Comparison of ENCODE assay signal across 11 cellular contexts in genomic region chr1:155320252-155320651, GRCh38. TPM values are rescaled to one million over a fixed set of nuclear protein-coding genes. Genes with fewer than 3 reads are reported as not detected.
DNase-seq lines count a peak whose midpoint lies in the region; ATAC-seq, FAIRE-seq and TF ChIP-seq lines count a peak whose summit lies in the region.
"Had no signal": no experiment of that assay in that cellular context is flagged by ENCODE, and none has a peak within 500 bp of the region (broad histone marks: within the 10 kb centered on the region; RNA-seq: fewer than 3 reads in every experiment).

No MANE protein-coding gene starts in this region.

- H3K4me1 ChIP-seq in GM12878 (ENCODE audit: control insufficient read depth, insufficient read depth, low read length) (peaks cover 7% of the 10 kb centered on the region), left lung (peaks cover 8 to 50% of the 10 kb centered on the region in 2 donors), suprapubic skin (peaks cover 40% of the 10 kb centered on the region)

- H3K36me3 ChIP-seq in GM12878 (ENCODE audit: control insufficient read depth in 2 of 2, insufficient read depth in 2 of 2, low read length in 1 of 2) (peaks cover 7 to 20% of the 10 kb centered on the region in 2 experiments), left lung (peaks cover 0 to 43% of the 10 kb centered on the region in 2 donors), suprapubic skin (peaks cover 10% of the 10 kb centered on the region)

- H3K36me3 Mint-ChIP-seq in activated CD4-positive, alpha-beta T cell treated with anti-CD3 and anti-CD28 coated beads, Interleukin-2, amount 10 ng/mL, durations not matched to agents 7 days and 5 days (ENCODE audit: low read depth) = peaks cover 14% of the 10 kb centered on the region

- TF ChIP-seq POLR2A in GM12878 (IDR thresholded peaks at IDR 0.05; ENCODE audit: low read depth, low read length) (no peak), suprapubic skin (IDR thresholded peaks at IDR 0.05) (no peak)

- FAIRE-seq in GM12878 (lab: Jason Lieb, UNC) = no peak

- no peaks in the 10 kb centered on the region for H3K9me3 ChIP-seq in GM12878 (replicated peaks; ENCODE audit: control insufficient read depth, insufficient read depth, low read length)
- no peaks in the 10 kb centered on the region for H3K9me3 ChIP-seq in left lung
- no peaks in the 10 kb centered on the region for H3K9me3 ChIP-seq in suprapubic skin

- SMC1A ChIA-PET in GM12878 (lab: Charles Lee; ENCODE audit: uncharacterized antibody, unreplicated experiment) = interaction anchor here (1.1 to 6.8 kb wide), 3 partner anchors 8 to 69 kb away, joined by 3 to 57 read pairs (median 9); no protein-coding TSS in a partner anchor

- ATAC-seq in GM12878 (no peak), left lung (no peak)

- DNase-seq in activated CD4-positive, alpha-beta T cell treated with anti-CD3 and anti-CD28 coated beads, Interleukin-2, amount 10 ng/mL, durations not matched to agents 7 days and 5 days = peak; percentile 19
- no peak for DNase-seq in activated CD4-positive, alpha-beta T cell treated with anti-CD3 and anti-CD28 coated beads for 1 hour
- DNase-seq in GM12878 (ENCODE audit: low read depth, low spot score) = no peak
- DNase-seq in left lung = no peak
- DNase-seq in suprapubic skin (ENCODE audit: low spot score in 2 of 2) = no peak
- DNase-seq in NCI-H187 (lab: John Stamatoyannopoulos, UW) = no peak
- DNase-seq in NCI-H128 (lab: John Stamatoyannopoulos, UW; ENCODE audit: unreplicated experiment) = no peak
- no peak for DNase-seq in GM03348 (ENCODE audit: low spot score)
- DNase-seq: KBM-7 had no signal

- no TSS peak for BruUV-seq in GM12878 (replicated peaks; lab: Mats Ljungman, UMichigan)

- H3K27ac ChIP-seq in GM12878 (ENCODE audit: control insufficient read depth, insufficient read depth) (no peak overlapping the region), left lung (peak overlapping the region; percentile 3 to 97), suprapubic skin (peak overlapping the region; percentile 52)
- H3K27ac ChIP-seq: C4-2B, WERI-Rb-1 had no signal

- no peak overlapping the region for H2AFZ ChIP-seq in GM12878 (ENCODE audit: control insufficient read depth, low read depth, low read length)

- H3K27me3 ChIP-seq in GM12878 (replicated peaks in 1 of 2; ENCODE audit: control insufficient read depth in 2 of 2, insufficient read depth in 2 of 2, low read length in 1 of 2) (no peaks in the 10 kb centered on the region), left lung (no peaks in the 10 kb centered on the region), suprapubic skin (no peaks in the 10 kb centered on the region)

- in situ Hi-C loops in GM12878 (cut with MboI) = no loop called here

- peaks cover 43% of the 10 kb centered on the region for H3K4me1 Mint-ChIP-seq in activated CD4-positive, alpha-beta T cell treated with anti-CD3 and anti-CD28 coated beads, Interleukin-2, amount 10 ng/mL, durations not matched to agents 7 days and 5 days

- H3K9me3 Mint-ChIP-seq in activated CD4-positive, alpha-beta T cell treated with anti-CD3 and anti-CD28 coated beads, Interleukin-2, amount 10 ng/mL, durations not matched to agents 7 days and 5 days = no peaks in the 10 kb centered on the region

- H3K27me3 Mint-ChIP-seq in activated CD4-positive, alpha-beta T cell treated with anti-CD3 and anti-CD28 coated beads, Interleukin-2, amount 10 ng/mL, durations not matched to agents 7 days and 5 days = no peaks in the 10 kb centered on the region

- H3K4me3 Mint-ChIP-seq in activated CD4-positive, alpha-beta T cell treated with anti-CD3 and anti-CD28 coated beads, Interleukin-2, amount 10 ng/mL, durations not matched to agents 7 days and 5 days = peak overlapping the region; percentile 65

- peak overlapping the region; percentile 62 for H3K27ac Mint-ChIP-seq in activated CD4-positive, alpha-beta T cell treated with anti-CD3 and anti-CD28 coated beads, Interleukin-2, amount 10 ng/mL, durations not matched to agents 7 days and 5 days

- WGBS in GM12878 (ENCODE audit: insufficient coverage, insufficient replicate concordance, low lambda C conversion rate, missing lambda C conversion rate) = 78% methylated on average over 11 of the region's 11 CpGs
- WGBS in suprapubic skin = 21% methylated on average over 11 of the region's 11 CpGs

- intact Hi-C loops in GM12878 (cut with micrococcal nuclease; ENCODE audit: unreplicated experiment) (loop anchor here (5.0 kb wide), 1 partner anchor 272 kb away; no protein-coding TSS in a partner anchor), left lung (cut with DNase I) (loop anchor here in 1 of 2 donors (5.0 kb wide), 1 partner anchor 43 kb away; the partner anchor contains the start of gene HCN3)

- CTCF ChIA-PET in activated CD4-positive, alpha-beta T cell treated with anti-CD3 and anti-CD28 coated beads, Interleukin-2, amount 10 ng/mL, durations not matched to agents 7 days and 5 days (lab: Charles Lee) = interaction anchor here (0.6 to 5.4 kb wide), 5 partner anchors 13 to 295 kb away, joined by 3 to 60 read pairs (median 3); partner anchors contain the start of gene FDPS
- CTCF ChIA-PET in GM12878 (lab: Yijun Ruan, JAX) = interaction anchor here (1.5 to 9.6 kb wide), 3 partner anchors 14 to 272 kb away, joined by 3 to 225 read pairs (median 37); partner anchors contain the start of genes ENTREP3 and FDPS

- TF ChIP-seq RAD21 in GM12878 (IDR thresholded peaks at IDR 0.05; ENCODE audit: insufficient read depth, low read depth, low read length) = no peak

- no peaks in the 10 kb centered on the region for H4K20me1 ChIP-seq in GM12878 (ENCODE audit: control insufficient read depth, insufficient read depth)

- no peak for TF ChIP-seq CTCF in GM12878 (IDR thresholded peaks at IDR 0.05 in 2 of 3, conservative IDR thresholded peaks at IDR 0.05 in 1 of 3; ENCODE audit: control insufficient read depth in 2 of 3, extremely low read depth in 1 of 3, insufficient read depth in 1 of 3, low read depth in 3 of 3, low read length in 3 of 3)
- no peak for TF ChIP-seq CTCF in left lung (IDR thresholded peaks at IDR 0.05)
- no peak for TF ChIP-seq CTCF in suprapubic skin (IDR thresholded peaks at IDR 0.05)

- H3K4me2 ChIP-seq in GM12878 (ENCODE audit: control insufficient read depth, insufficient read depth) = peak overlapping the region; percentile 19; the same call in 1 of the 2 replicates

- POLR2A ChIA-PET in activated CD4-positive, alpha-beta T cell treated with anti-CD3 and anti-CD28 coated beads, Interleukin-2, amount 10 ng/mL, durations not matched to agents 7 days and 5 days (lab: Charles Lee) = no interaction called here
- POLR2A ChIA-PET in GM12878 (lab: Charles Lee) = interaction anchor here (0.6 to 1.3 kb wide), 2 partner anchors 12 to 181 kb away, joined by 3 read pairs; partner anchors contain the start of gene FDPS

- H3K4me3 ChIP-seq in GM12878 (peak overlapping the region; percentile 45; the same call in 1 of the 2 replicates), left lung (peak overlapping the region; percentile 36 to 68), suprapubic skin (peak overlapping the region; percentile 79)

- no peaks in the 10 kb centered on the region; the same call in none of the 2 replicates for H3K79me2 ChIP-seq in GM12878 (ENCODE audit: control insufficient read depth, insufficient read depth, low read length)

- no peak for TF ChIP-seq EP300 in GM12878 (IDR thresholded peaks at IDR 0.05; ENCODE audit: borderline replicate concordance in 1 of 2, control insufficient read depth in 1 of 2, low read depth in 2 of 2, low read length in 2 of 2)
- TF ChIP-seq EP300 in suprapubic skin (IDR thresholded peaks at IDR 0.05) = no peak

- H3K9ac ChIP-seq in GM12878 (ENCODE audit: control insufficient read depth, insufficient read depth, low read length) = no peak overlapping the region

- RAD21 ChIA-PET in GM12878 (lab: Charles Lee; ENCODE audit: unreplicated experiment) = interaction anchor here (1.0 to 5.4 kb wide), 3 partner anchors 12 to 69 kb away, joined by 3 to 81 read pairs (median 3); partner anchors contain the start of gene FDPS

RNA-seq across cellular contexts. Expression of gene RUSC1, which starts 0.4 kb away (rescaled TPM):
- total RNA-seq in activated CD4-positive, alpha-beta T cell treated with anti-CD3 and anti-CD28 coated beads, Interleukin-2, amount 10 ng/mL, durations not matched to agents 7 days and 5 days = 10 to 100 TPM; 30.2 to 31.6 TPM
- total RNA-seq in GM12878 (2013; cell fraction: nucleolus; rRNA removed) = 7.6 and 10.6 TPM in 2 replicates
- total RNA-seq in GM12878 (2014; rRNA removed) = 10.6 and 11.1 TPM in 2 replicates
- 4.7 and 5.1 TPM in 2 replicates for total RNA-seq in GM12878 (2014; rRNA removed; fragmentation: Illumina TruSeq; extraction: Trizol)
- total RNA-seq in GM12878 (2021) = 17.7 and 19.9 TPM in 2 replicates
- 7.7 TPM for polyA plus RNA-seq in GM12878 (2011; ENCODE audit: low read depth)
- polyA plus RNA-seq in GM12878 (2011; rRNA removed) = 9.2 and 13.9 TPM in 2 replicates
- polyA plus RNA-seq in GM12878 (2011; cell fraction: cytosol; rRNA removed) = 16.9 and 27.2 TPM in 2 replicates
- polyA plus RNA-seq in GM12878 (2011; cell fraction: nucleus; rRNA removed) = 52.8 and 62.4 TPM in 2 replicates
- polyA plus RNA-seq in GM12878 (2012) = 9.1 and 11.1 TPM in 2 replicates
- polyA plus RNA-seq in GM12878 (2014; fragmentation: Illumina TruSeq; extraction: Trizol) = 7.6 and 10.0 TPM in 2 replicates
- polyA plus RNA-seq in GM12878 (2014; fragmentation: Nextera tagmentation; extraction: Ambion mirVana) = 1 to 10 TPM; 1.1 to 5.4 TPM
- 23.0 and 23.7 TPM in 2 replicates for polyA plus RNA-seq in GM12878 (2014; rRNA removed)
- polyA plus RNA-seq in GM12878 (2016; fragmentation: Nextera tagmentation; extraction: Ambion mirVana) = 10 to 100 TPM; 13.6 to 18.5 TPM
- 6.7 and 11.6 TPM in 2 replicates for polyA minus RNA-seq in GM12878 (2011; rRNA and poly(A)+ RNA removed)
- polyA minus RNA-seq in GM12878 (2011; cell fraction: cytosol; rRNA and poly(A)+ RNA removed) = 5.8 and 6.3 TPM in 2 replicates
- 10.4 and 19.3 TPM in 2 replicates for polyA minus RNA-seq in GM12878 (2011; cell fraction: nucleus; rRNA and poly(A)+ RNA removed)
- total RNA-seq in left lung = 10 to 100 TPM; 36.2 to 42.8 TPM
- total RNA-seq in suprapubic skin = 10 to 100 TPM; 34.2 to 51.5 (median 42.8) TPM

RNA-seq across cellular contexts. Expression of gene FDPS, which starts 11.6 kb away (rescaled TPM):
- total RNA-seq in activated CD4-positive, alpha-beta T cell treated with anti-CD3 and anti-CD28 coated beads, Interleukin-2, amount 10 ng/mL, durations not matched to agents 7 days and 5 days = 100 to 1,000 TPM; 209 to 229 TPM
- 189 TPM in 2 replicates for total RNA-seq in GM12878 (2013; cell fraction: nucleolus; rRNA removed)
- total RNA-seq in GM12878 (2014; rRNA removed) (432 and 495 TPM in 2 replicates), GM12878 (2014; rRNA removed; fragmentation: Illumina TruSeq; extraction: Trizol) (446 and 482 TPM in 2 replicates), GM12878 (2021) (507 and 547 TPM in 2 replicates), left lung (100 to 1,000 TPM; 206 to 411 TPM), suprapubic skin (100 to 1,000 TPM; 110 to 194 (median 147) TPM)
- 263 TPM for polyA plus RNA-seq in GM12878 (2011; ENCODE audit: low read depth)
- polyA plus RNA-seq in GM12878 (2011; rRNA removed) (608 and 753 TPM in 2 replicates), GM12878 (2014; fragmentation: Illumina TruSeq; extraction: Trizol) (467 and 549 TPM in 2 replicates), GM12878 (2014; fragmentation: Nextera tagmentation; extraction: Ambion mirVana) (1,000 to 10,000 TPM; 1,058 to 1,156 TPM), GM12878 (2014; rRNA removed) (532 and 553 TPM in 2 replicates), GM12878 (2016; fragmentation: Nextera tagmentation; extraction: Ambion mirVana) (100 to 1,000 TPM; 405 to 437 TPM)
- polyA plus RNA-seq in GM12878 (2011; cell fraction: cytosol; rRNA removed) = 639 and 664 TPM in 2 replicates
- polyA plus RNA-seq in GM12878 (2011; cell fraction: nucleus; rRNA removed) = 648 and 692 TPM in 2 replicates
- 409 and 448 TPM in 2 replicates for polyA plus RNA-seq in GM12878 (2012)
- polyA minus RNA-seq in GM12878 (2011; rRNA and poly(A)+ RNA removed) = 290 and 378 TPM in 2 replicates
- 141 and 143 TPM in 2 replicates for polyA minus RNA-seq in GM12878 (2011; cell fraction: cytosol; rRNA and poly(A)+ RNA removed)
- polyA minus RNA-seq in GM12878 (2011; cell fraction: nucleus; rRNA and poly(A)+ RNA removed) = 112 and 142 TPM in 2 replicates

RNA-seq across cellular contexts. Expression of gene PKLR, which starts 19.0 kb away (rescaled TPM):
- total RNA-seq in activated CD4-positive, alpha-beta T cell treated with anti-CD3 and anti-CD28 coated beads, Interleukin-2, amount 10 ng/mL, durations not matched to agents 7 days and 5 days = not detected
- not detected in 2 replicates for total RNA-seq in GM12878 (2013; cell fraction: nucleolus; rRNA removed)
- not detected in 2 replicates for total RNA-seq in GM12878 (2014; rRNA removed)
- not detected in 2 replicates for total RNA-seq in GM12878 (2014; rRNA removed; fragmentation: Illumina TruSeq; extraction: Trizol)
- 0.08 and 0.13 TPM in 2 replicates for total RNA-seq in GM12878 (2021)
- not detected for polyA plus RNA-seq in GM12878 (2011; ENCODE audit: low read depth)
- polyA plus RNA-seq in GM12878 (2011; rRNA removed) = not detected in 2 replicates
- 0.02 TPM in 1 of 2 replicates, not detected in the other for polyA plus RNA-seq in GM12878 (2011; cell fraction: cytosol; rRNA removed)
- 0.04 and 0.13 TPM in 2 replicates for polyA plus RNA-seq in GM12878 (2011; cell fraction: nucleus; rRNA removed)
- 0.03 TPM in 1 of 2 replicates, not detected in the other for polyA plus RNA-seq in GM12878 (2012)
- 0.04 and 0.08 TPM in 2 replicates for polyA plus RNA-seq in GM12878 (2014; fragmentation: Illumina TruSeq; extraction: Trizol)
- under 1 TPM in 1 of 2 experiments, not detected in 1; 0.15 TPM for polyA plus RNA-seq in GM12878 (2014; fragmentation: Nextera tagmentation; extraction: Ambion mirVana)
- polyA plus RNA-seq in GM12878 (2014; rRNA removed) = not detected in 2 replicates
- not detected for polyA plus RNA-seq in GM12878 (2016; fragmentation: Nextera tagmentation; extraction: Ambion mirVana)
- polyA minus RNA-seq in GM12878 (2011; rRNA and poly(A)+ RNA removed) = not detected in 2 replicates
- not detected in 2 replicates for polyA minus RNA-seq in GM12878 (2011; cell fraction: cytosol; rRNA and poly(A)+ RNA removed)
- not detected in 2 replicates for polyA minus RNA-seq in GM12878 (2011; cell fraction: nucleus; rRNA and poly(A)+ RNA removed)
- total RNA-seq in left lung = not detected
- total RNA-seq in suprapubic skin = 1 to 10 TPM in 3 of 4 donors, under 1 TPM in 1; 0.24 to 2.5 (median 2.1) TPM

RNA-seq across cellular contexts. Expression of gene HCN3, which starts 43.0 kb away (rescaled TPM):
- 1 to 10 TPM; 2.5 to 3.4 TPM for total RNA-seq in activated CD4-positive, alpha-beta T cell treated with anti-CD3 and anti-CD28 coated beads, Interleukin-2, amount 10 ng/mL, durations not matched to agents 7 days and 5 days
- 2.0 and 3.4 TPM in 2 replicates for total RNA-seq in GM12878 (2013; cell fraction: nucleolus; rRNA removed)
- 1.6 and 2.5 TPM in 2 replicates for total RNA-seq in GM12878 (2014; rRNA removed)
- 1.2 and 1.7 TPM in 2 replicates for total RNA-seq in GM12878 (2014; rRNA removed; fragmentation: Illumina TruSeq; extraction: Trizol)
- 2.5 and 2.8 TPM in 2 replicates for total RNA-seq in GM12878 (2021)
- 1.1 TPM for polyA plus RNA-seq in GM12878 (2011; ENCODE audit: low read depth)
- polyA plus RNA-seq in GM12878 (2011; rRNA removed) = 1.6 and 2.5 TPM in 2 replicates
- 2.6 and 3.6 TPM in 2 replicates for polyA plus RNA-seq in GM12878 (2011; cell fraction: cytosol; rRNA removed)
- polyA plus RNA-seq in GM12878 (2011; cell fraction: nucleus; rRNA removed) = 26.8 and 30.1 TPM in 2 replicates
- 1.8 and 1.9 TPM in 2 replicates for polyA plus RNA-seq in GM12878 (2012)
- polyA plus RNA-seq in GM12878 (2014; fragmentation: Illumina TruSeq; extraction: Trizol) = 1.9 and 3.1 TPM in 2 replicates
- under 1 TPM; 0.08 to 0.31 TPM for polyA plus RNA-seq in GM12878 (2014; fragmentation: Nextera tagmentation; extraction: Ambion mirVana)
- 3.7 and 4.1 TPM in 2 replicates for polyA plus RNA-seq in GM12878 (2014; rRNA removed)
- 1 to 10 TPM; 1.7 to 1.8 TPM for polyA plus RNA-seq in GM12878 (2016; fragmentation: Nextera tagmentation; extraction: Ambion mirVana)
- polyA minus RNA-seq in GM12878 (2011; rRNA and poly(A)+ RNA removed) = 1.4 and 1.6 TPM in 2 replicates
- polyA minus RNA-seq in GM12878 (2011; cell fraction: cytosol; rRNA and poly(A)+ RNA removed) = 1.7 and 3.6 TPM in 2 replicates
- polyA minus RNA-seq in GM12878 (2011; cell fraction: nucleus; rRNA and poly(A)+ RNA removed) = 2.3 and 5.5 TPM in 2 replicates
- 1 to 10 TPM; 2.4 to 3.8 TPM for total RNA-seq in left lung
- total RNA-seq in suprapubic skin = 10 to 100 TPM in 3 of 4 donors, 1 to 10 TPM in 1; 6.6 to 12.8 (median 10.4) TPM

RNA-seq across cellular contexts. Expression of gene CLK2, which starts 46.9 kb away (rescaled TPM):
- total RNA-seq in activated CD4-positive, alpha-beta T cell treated with anti-CD3 and anti-CD28 coated beads, Interleukin-2, amount 10 ng/mL, durations not matched to agents 7 days and 5 days = 100 to 1,000 TPM in 1 of 2 experiments, 10 to 100 TPM in 1; 100.0 to 104 TPM
- 90.4 and 96.0 TPM in 2 replicates for total RNA-seq in GM12878 (2013; cell fraction: nucleolus; rRNA removed)
- 42.3 and 45.9 TPM in 2 replicates for total RNA-seq in GM12878 (2014; rRNA removed)
- total RNA-seq in GM12878 (2014; rRNA removed; fragmentation: Illumina TruSeq; extraction: Trizol) = 27.2 and 29.3 TPM in 2 replicates
- 62.3 and 63.1 TPM in 2 replicates for total RNA-seq in GM12878 (2021)
- 25.1 TPM for polyA plus RNA-seq in GM12878 (2011; ENCODE audit: low read depth)
- 50.2 and 76.9 TPM in 2 replicates for polyA plus RNA-seq in GM12878 (2011; rRNA removed)
- 55.4 and 60.6 TPM in 2 replicates for polyA plus RNA-seq in GM12878 (2011; cell fraction: cytosol; rRNA removed)
- 687 and 698 TPM in 2 replicates for polyA plus RNA-seq in GM12878 (2011; cell fraction: nucleus; rRNA removed)
- polyA plus RNA-seq in GM12878 (2012) = 38.5 and 52.1 TPM in 2 replicates
- 54.9 and 55.6 TPM in 2 replicates for polyA plus RNA-seq in GM12878 (2014; fragmentation: Illumina TruSeq; extraction: Trizol)
- 10 to 100 TPM; 11.1 to 17.8 TPM for polyA plus RNA-seq in GM12878 (2014; fragmentation: Nextera tagmentation; extraction: Ambion mirVana)
- polyA plus RNA-seq in GM12878 (2014; rRNA removed) = 81.9 and 83.7 TPM in 2 replicates
- 10 to 100 TPM; 23.4 to 27.5 TPM for polyA plus RNA-seq in GM12878 (2016; fragmentation: Nextera tagmentation; extraction: Ambion mirVana)
- 64.9 and 65.5 TPM in 2 replicates for polyA minus RNA-seq in GM12878 (2011; rRNA and poly(A)+ RNA removed)
- polyA minus RNA-seq in GM12878 (2011; cell fraction: cytosol; rRNA and poly(A)+ RNA removed) = 14.3 and 18.9 TPM in 2 replicates
- polyA minus RNA-seq in GM12878 (2011; cell fraction: nucleus; rRNA and poly(A)+ RNA removed) = 76.3 and 124 TPM in 2 replicates
- 10 to 100 TPM; 45.4 to 55.2 TPM for total RNA-seq in left lung
- 10 to 100 TPM; 27.6 to 72.3 (median 36.2) TPM for total RNA-seq in suprapubic skin
